ENCODE assay signal across 2 cellular contexts in the genomic region with DNA sequence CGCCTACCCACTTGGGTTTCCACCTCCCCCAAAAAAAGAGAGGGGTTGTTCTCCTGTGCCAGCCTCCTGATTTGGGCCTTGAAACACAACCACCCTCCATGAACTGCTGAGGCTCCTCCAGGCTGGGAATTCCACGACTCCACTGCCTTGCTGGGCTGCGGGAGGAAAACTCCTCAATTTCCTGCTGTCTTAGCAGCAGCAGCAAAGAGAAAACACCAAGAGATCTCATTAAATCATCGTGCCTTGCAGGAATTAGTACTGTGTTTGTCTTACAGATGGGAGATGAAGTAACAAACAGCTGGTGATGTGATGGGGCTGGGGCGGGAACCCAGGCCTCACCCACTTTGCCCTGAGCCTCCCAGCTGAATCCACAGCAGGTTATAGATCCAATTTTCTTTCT.
TF ChIP-seq lines count a peak whose summit lies in the region.

No MANE protein-coding gene starts in this region.

TF ChIP-seq in GM23338, 12 proteins besides CTCF, POLR2A, EP300 and RAD21 (continued from another document):
- TF ChIP-seq, protein P1, sequence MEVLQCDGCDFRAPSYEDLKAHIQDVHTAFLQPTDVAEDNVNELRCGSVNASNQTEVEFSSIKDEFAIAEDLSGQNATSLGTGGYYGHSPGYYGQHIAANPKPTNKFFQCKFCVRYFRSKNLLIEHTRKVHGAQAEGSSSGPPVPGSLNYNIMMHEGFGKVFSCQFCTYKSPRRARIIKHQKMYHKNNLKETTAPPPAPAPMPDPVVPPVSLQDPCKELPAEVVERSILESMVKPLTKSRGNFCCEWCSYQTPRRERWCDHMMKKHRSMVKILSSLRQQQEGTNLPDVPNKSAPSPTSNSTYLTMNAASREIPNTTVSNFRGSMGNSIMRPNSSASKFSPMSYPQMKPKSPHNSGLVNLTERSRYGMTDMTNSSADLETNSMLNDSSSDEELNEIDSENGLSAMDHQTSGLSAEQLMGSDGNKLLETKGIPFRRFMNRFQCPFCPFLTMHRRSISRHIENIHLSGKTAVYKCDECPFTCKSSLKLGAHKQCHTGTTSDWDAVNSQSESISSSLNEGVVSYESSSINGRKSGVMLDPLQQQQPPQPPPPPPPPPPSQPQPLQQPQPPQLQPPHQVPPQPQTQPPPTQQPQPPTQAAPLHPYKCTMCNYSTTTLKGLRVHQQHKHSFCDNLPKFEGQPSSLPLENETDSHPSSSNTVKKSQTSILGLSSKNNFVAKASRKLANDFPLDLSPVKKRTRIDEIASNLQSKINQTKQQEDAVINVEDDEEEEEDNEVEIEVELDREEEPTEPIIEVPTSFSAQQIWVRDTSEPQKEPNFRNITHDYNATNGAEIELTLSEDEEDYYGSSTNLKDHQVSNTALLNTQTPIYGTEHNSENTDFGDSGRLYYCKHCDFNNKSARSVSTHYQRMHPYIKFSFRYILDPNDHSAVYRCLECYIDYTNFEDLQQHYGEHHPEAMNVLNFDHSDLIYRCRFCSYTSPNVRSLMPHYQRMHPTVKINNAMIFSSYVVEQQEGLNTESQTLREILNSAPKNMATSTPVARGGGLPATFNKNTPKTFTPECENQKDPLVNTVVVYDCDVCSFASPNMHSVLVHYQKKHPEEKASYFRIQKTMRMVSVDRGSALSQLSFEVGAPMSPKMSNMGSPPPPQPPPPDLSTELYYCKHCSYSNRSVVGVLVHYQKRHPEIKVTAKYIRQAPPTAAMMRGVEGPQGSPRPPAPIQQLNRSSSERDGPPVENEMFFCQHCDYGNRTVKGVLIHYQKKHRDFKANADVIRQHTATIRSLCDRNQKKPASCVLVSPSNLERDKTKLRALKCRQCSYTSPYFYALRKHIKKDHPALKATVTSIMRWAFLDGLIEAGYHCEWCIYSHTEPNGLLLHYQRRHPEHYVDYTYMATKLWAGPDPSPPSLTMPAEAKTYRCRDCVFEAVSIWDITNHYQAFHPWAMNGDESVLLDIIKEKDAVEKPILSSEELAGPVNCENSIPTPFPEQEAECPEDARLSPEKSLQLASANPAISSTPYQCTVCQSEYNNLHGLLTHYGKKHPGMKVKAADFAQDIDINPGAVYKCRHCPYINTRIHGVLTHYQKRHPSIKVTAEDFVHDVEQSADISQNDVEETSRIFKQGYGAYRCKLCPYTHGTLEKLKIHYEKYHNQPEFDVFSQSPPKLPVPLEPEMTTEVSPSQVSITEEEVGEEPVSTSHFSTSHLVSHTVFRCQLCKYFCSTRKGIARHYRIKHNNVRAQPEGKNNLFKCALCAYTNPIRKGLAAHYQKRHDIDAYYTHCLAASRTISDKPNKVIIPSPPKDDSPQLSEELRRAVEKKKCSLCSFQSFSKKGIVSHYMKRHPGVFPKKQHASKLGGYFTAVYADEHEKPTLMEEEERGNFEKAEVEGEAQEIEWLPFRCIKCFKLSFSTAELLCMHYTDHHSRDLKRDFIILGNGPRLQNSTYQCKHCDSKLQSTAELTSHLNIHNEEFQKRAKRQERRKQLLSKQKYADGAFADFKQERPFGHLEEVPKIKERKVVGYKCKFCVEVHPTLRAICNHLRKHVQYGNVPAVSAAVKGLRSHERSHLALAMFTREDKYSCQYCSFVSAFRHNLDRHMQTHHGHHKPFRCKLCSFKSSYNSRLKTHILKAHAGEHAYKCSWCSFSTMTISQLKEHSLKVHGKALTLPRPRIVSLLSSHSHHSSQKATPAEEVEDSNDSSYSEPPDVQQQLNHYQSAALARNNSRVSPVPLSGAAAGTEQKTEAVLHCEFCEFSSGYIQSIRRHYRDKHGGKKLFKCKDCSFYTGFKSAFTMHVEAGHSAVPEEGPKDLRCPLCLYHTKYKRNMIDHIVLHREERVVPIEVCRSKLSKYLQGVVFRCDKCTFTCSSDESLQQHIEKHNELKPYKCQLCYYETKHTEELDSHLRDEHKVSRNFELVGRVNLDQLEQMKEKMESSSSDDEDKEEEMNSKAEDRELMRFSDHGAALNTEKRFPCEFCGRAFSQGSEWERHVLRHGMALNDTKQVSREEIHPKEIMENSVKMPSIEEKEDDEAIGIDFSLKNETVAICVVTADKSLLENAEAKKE (CRISPR knock-in tag; IDR thresholded peaks at IDR 0.05) = no peak
- TF ChIP-seq ZNF114 (CRISPR knock-in tag; IDR thresholded peaks at IDR 0.05) (no peak), EZH2 (IDR thresholded peaks at IDR 0.05; ENCODE audit: low read depth, unreplicated experiment) (no peak), NANOG (IDR thresholded peaks at IDR 0.05; ENCODE audit: borderline replicate concordance) (no peak)
- TF ChIP-seq, protein P2, sequence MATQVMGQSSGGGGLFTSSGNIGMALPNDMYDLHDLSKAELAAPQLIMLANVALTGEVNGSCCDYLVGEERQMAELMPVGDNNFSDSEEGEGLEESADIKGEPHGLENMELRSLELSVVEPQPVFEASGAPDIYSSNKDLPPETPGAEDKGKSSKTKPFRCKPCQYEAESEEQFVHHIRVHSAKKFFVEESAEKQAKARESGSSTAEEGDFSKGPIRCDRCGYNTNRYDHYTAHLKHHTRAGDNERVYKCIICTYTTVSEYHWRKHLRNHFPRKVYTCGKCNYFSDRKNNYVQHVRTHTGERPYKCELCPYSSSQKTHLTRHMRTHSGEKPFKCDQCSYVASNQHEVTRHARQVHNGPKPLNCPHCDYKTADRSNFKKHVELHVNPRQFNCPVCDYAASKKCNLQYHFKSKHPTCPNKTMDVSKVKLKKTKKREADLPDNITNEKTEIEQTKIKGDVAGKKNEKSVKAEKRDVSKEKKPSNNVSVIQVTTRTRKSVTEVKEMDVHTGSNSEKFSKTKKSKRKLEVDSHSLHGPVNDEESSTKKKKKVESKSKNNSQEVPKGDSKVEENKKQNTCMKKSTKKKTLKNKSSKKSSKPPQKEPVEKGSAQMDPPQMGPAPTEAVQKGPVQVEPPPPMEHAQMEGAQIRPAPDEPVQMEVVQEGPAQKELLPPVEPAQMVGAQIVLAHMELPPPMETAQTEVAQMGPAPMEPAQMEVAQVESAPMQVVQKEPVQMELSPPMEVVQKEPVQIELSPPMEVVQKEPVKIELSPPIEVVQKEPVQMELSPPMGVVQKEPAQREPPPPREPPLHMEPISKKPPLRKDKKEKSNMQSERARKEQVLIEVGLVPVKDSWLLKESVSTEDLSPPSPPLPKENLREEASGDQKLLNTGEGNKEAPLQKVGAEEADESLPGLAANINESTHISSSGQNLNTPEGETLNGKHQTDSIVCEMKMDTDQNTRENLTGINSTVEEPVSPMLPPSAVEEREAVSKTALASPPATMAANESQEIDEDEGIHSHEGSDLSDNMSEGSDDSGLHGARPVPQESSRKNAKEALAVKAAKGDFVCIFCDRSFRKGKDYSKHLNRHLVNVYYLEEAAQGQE (IDR thresholded peaks at IDR 0.05; ENCODE audit: unreplicated experiment) = no peak
- TF ChIP-seq, protein P3, sequence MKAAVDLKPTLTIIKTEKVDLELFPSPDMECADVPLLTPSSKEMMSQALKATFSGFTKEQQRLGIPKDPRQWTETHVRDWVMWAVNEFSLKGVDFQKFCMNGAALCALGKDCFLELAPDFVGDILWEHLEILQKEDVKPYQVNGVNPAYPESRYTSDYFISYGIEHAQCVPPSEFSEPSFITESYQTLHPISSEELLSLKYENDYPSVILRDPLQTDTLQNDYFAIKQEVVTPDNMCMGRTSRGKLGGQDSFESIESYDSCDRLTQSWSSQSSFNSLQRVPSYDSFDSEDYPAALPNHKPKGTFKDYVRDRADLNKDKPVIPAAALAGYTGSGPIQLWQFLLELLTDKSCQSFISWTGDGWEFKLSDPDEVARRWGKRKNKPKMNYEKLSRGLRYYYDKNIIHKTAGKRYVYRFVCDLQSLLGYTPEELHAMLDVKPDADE (IDR thresholded peaks at IDR 0.05) = no peak

TF ChIP-seq in WTC11, 78 proteins besides CTCF, POLR2A, EP300 and RAD21 (continues in another document):
- TF ChIP-seq, protein P4, sequence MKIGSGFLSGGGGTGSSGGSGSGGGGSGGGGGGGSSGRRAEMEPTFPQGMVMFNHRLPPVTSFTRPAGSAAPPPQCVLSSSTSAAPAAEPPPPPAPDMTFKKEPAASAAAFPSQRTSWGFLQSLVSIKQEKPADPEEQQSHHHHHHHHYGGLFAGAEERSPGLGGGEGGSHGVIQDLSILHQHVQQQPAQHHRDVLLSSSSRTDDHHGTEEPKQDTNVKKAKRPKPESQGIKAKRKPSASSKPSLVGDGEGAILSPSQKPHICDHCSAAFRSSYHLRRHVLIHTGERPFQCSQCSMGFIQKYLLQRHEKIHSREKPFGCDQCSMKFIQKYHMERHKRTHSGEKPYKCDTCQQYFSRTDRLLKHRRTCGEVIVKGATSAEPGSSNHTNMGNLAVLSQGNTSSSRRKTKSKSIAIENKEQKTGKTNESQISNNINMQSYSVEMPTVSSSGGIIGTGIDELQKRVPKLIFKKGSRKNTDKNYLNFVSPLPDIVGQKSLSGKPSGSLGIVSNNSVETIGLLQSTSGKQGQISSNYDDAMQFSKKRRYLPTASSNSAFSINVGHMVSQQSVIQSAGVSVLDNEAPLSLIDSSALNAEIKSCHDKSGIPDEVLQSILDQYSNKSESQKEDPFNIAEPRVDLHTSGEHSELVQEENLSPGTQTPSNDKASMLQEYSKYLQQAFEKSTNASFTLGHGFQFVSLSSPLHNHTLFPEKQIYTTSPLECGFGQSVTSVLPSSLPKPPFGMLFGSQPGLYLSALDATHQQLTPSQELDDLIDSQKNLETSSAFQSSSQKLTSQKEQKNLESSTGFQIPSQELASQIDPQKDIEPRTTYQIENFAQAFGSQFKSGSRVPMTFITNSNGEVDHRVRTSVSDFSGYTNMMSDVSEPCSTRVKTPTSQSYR (CRISPR knock-in tag; IDR thresholded peaks at IDR 0.05) = no peak
- no peak for TF ChIP-seq ZNF232 (CRISPR knock-in tag; IDR thresholded peaks at IDR 0.05)
- no peak for TF ChIP-seq IRF2 (CRISPR knock-in tag; IDR thresholded peaks at IDR 0.05; ENCODE audit: borderline replicate concordance, low read depth)
- TF ChIP-seq RELA (CRISPR knock-in tag; IDR thresholded peaks at IDR 0.05; ENCODE audit: borderline replicate concordance) = no peak
- TF ChIP-seq, protein P5, sequence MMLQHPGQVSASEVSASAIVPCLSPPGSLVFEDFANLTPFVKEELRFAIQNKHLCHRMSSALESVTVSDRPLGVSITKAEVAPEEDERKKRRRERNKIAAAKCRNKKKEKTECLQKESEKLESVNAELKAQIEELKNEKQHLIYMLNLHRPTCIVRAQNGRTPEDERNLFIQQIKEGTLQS (CRISPR knock-in tag; conservative IDR thresholded peaks at IDR 0.05) = no peak
- TF ChIP-seq, protein P6, sequence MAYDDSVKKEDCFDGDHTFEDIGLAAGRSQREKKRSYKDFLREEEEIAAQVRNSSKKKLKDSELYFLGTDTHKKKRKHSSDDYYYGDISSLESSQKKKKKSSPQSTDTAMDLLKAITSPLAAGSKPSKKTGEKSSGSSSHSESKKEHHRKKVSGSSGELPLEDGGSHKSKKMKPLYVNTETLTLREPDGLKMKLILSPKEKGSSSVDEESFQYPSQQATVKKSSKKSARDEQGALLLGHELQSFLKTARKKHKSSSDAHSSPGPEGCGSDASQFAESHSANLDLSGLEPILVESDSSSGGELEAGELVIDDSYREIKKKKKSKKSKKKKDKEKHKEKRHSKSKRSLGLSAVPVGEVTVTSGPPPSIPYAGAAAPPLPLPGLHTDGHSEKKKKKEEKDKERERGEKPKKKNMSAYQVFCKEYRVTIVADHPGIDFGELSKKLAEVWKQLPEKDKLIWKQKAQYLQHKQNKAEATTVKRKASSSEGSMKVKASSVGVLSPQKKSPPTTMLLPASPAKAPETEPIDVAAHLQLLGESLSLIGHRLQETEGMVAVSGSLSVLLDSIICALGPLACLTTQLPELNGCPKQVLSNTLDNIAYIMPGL (CRISPR knock-in tag; IDR thresholded peaks at IDR 0.05) = no peak
- no peak for TF ChIP-seq SP1 (CRISPR knock-in tag; conservative IDR thresholded peaks at IDR 0.05)
- no peak for TF ChIP-seq SMAD3 (CRISPR knock-in tag; IDR thresholded peaks at IDR 0.05; ENCODE audit: borderline replicate concordance)
- no peak for TF ChIP-seq GABPB1 (CRISPR knock-in tag; IDR thresholded peaks at IDR 0.05)
- no peak for TF ChIP-seq ATF1 (CRISPR knock-in tag; IDR thresholded peaks at IDR 0.05)
- TF ChIP-seq, protein P7, sequence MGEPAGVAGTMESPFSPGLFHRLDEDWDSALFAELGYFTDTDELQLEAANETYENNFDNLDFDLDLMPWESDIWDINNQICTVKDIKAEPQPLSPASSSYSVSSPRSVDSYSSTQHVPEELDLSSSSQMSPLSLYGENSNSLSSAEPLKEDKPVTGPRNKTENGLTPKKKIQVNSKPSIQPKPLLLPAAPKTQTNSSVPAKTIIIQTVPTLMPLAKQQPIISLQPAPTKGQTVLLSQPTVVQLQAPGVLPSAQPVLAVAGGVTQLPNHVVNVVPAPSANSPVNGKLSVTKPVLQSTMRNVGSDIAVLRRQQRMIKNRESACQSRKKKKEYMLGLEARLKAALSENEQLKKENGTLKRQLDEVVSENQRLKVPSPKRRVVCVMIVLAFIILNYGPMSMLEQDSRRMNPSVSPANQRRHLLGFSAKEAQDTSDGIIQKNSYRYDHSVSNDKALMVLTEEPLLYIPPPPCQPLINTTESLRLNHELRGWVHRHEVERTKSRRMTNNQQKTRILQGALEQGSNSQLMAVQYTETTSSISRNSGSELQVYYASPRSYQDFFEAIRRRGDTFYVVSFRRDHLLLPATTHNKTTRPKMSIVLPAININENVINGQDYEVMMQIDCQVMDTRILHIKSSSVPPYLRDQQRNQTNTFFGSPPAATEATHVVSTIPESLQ (CRISPR knock-in tag; IDR thresholded peaks at IDR 0.05) = no peak
- no peak for TF ChIP-seq NR1H2 (CRISPR knock-in tag; IDR thresholded peaks at IDR 0.05)
- TF ChIP-seq, protein P8, sequence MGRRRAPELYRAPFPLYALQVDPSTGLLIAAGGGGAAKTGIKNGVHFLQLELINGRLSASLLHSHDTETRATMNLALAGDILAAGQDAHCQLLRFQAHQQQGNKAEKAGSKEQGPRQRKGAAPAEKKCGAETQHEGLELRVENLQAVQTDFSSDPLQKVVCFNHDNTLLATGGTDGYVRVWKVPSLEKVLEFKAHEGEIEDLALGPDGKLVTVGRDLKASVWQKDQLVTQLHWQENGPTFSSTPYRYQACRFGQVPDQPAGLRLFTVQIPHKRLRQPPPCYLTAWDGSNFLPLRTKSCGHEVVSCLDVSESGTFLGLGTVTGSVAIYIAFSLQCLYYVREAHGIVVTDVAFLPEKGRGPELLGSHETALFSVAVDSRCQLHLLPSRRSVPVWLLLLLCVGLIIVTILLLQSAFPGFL (CRISPR knock-in tag; IDR thresholded peaks at IDR 0.05; ENCODE audit: borderline replicate concordance) = no peak
- TF ChIP-seq, protein P9, sequence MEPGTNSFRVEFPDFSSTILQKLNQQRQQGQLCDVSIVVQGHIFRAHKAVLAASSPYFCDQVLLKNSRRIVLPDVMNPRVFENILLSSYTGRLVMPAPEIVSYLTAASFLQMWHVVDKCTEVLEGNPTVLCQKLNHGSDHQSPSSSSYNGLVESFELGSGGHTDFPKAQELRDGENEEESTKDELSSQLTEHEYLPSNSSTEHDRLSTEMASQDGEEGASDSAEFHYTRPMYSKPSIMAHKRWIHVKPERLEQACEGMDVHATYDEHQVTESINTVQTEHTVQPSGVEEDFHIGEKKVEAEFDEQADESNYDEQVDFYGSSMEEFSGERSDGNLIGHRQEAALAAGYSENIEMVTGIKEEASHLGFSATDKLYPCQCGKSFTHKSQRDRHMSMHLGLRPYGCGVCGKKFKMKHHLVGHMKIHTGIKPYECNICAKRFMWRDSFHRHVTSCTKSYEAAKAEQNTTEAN (CRISPR knock-in tag; IDR thresholded peaks at IDR 0.05) = no peak
